ENCODE assay signal across 15 cellular contexts in genomic region chr17:4846635-4847390, GRCh38.
"Had no signal": no experiment of that assay in that cellular context is flagged by ENCODE, and none has a peak within 500 bp of the region (broad histone marks: within the 10 kb centered on the region; RNA-seq: fewer than 3 reads in every experiment).

No MANE protein-coding gene starts in this region.

- H3K27me3 ChIP-seq: gastrocnemius medialis had no signal

- H3K36me3 Mint-ChIP-seq: activated CD4-positive, alpha-beta memory T cell treated with anti-CD3 and anti-CD28 coated beads for 36 hours; natural killer cell had no signal

- H3K27me3 Mint-ChIP-seq: activated B cell treated with CpG ODN at 0.5 μM for 24 hours; activated CD4-positive, alpha-beta memory T cell treated with anti-CD3 and anti-CD28 coated beads for 36 hours; activated T-helper 17 cell treated with anti-CD3 and anti-CD28 coated beads, Interleukin-2, amount 50 U/mL, for 72 hours; stimulated activated naive B cell treated with anti-CD40 and anti-IgM and Interleukin-4, amounts not matched to agents 10 μg/mL and 1 μg/mL and 100 μg/mL, for 72 hours had no signal

- ATAC-seq: activated T-helper 17 cell treated with anti-CD3 and anti-CD28 coated beads, Interleukin-2, amount 50 U/mL, for 72 hours; gastrocnemius medialis; natural killer cell; stimulated activated naive B cell treated with anti-CD40 and anti-IgM and Interleukin-4, amounts not matched to agents 10 μg/mL and 1 μg/mL and 100 μg/mL, for 72 hours had no signal

- H3K36me3 ChIP-seq: gastrocnemius medialis had no signal

- H3K4me3 ChIP-seq: gastrocnemius medialis had no signal

- H3K4me3 Mint-ChIP-seq: activated B cell treated with CpG ODN at 0.5 μM for 24 hours; activated CD4-positive, alpha-beta memory T cell treated with anti-CD3 and anti-CD28 coated beads for 36 hours; activated naive CD8-positive, alpha-beta T cell treated with anti-CD3 and anti-CD28 coated beads, Interleukin-2, amount 10 ng/mL, durations not matched to agents 7 days and 5 days; activated T-helper 17 cell treated with anti-CD3 and anti-CD28 coated beads, Interleukin-2, amount 50 U/mL, for 72 hours; natural killer cell; stimulated activated naive B cell treated with anti-CD40 and anti-IgM and Interleukin-4, amounts not matched to agents 10 μg/mL and 1 μg/mL and 100 μg/mL, for 72 hours had no signal

- FAIRE-seq: colon had no signal

- H3K27ac Mint-ChIP-seq: activated B cell treated with CpG ODN at 0.5 μM for 24 hours; activated CD4-positive, alpha-beta memory T cell treated with anti-CD3 and anti-CD28 coated beads for 36 hours; activated naive CD8-positive, alpha-beta T cell treated with anti-CD3 and anti-CD28 coated beads, Interleukin-2, amount 10 ng/mL, durations not matched to agents 7 days and 5 days; natural killer cell; stimulated activated naive B cell treated with anti-CD40 and anti-IgM and Interleukin-4, amounts not matched to agents 10 μg/mL and 1 μg/mL and 100 μg/mL, for 72 hours had no signal

- H3K27ac ChIP-seq: gastrocnemius medialis had no signal

- H3K9me3 Mint-ChIP-seq: activated B cell treated with CpG ODN at 0.5 μM for 24 hours; activated CD4-positive, alpha-beta memory T cell treated with anti-CD3 and anti-CD28 coated beads for 36 hours; activated T-helper 17 cell treated with anti-CD3 and anti-CD28 coated beads, Interleukin-2, amount 50 U/mL, for 72 hours; natural killer cell; stimulated activated naive B cell treated with anti-CD40 and anti-IgM and Interleukin-4, amounts not matched to agents 10 μg/mL and 1 μg/mL and 100 μg/mL, for 72 hours had no signal

- DNase-seq: activated B cell treated with CpG ODN at 0.5 μM for 24 hours; activated CD4-positive, alpha-beta memory T cell treated with anti-CD3 and anti-CD28 coated beads for 36 hours; activated CD4-positive, alpha-beta T cell treated with anti-CD3 and anti-CD28 coated beads for 4 hours; activated naive CD4-positive, alpha-beta T cell treated with Interleukin-2 at 50 U/mL for 16 hours; activated naive CD8-positive, alpha-beta T cell treated with anti-CD3 and anti-CD28 coated beads, Interleukin-2, amount 10 ng/mL, durations not matched to agents 7 days and 5 days; activated T-cell treated with anti-CD3 and anti-CD28 coated beads for 4 hours; amygdala; caudate nucleus; erythroblast; gastrocnemius medialis; head of caudate nucleus; natural killer cell; stimulated activated naive B cell treated with anti-CD40 and anti-IgM and Interleukin-4, amounts not matched to agents 10 μg/mL and 1 μg/mL and 100 μg/mL, for 72 hours had no signal

- H3K9me3 ChIP-seq: gastrocnemius medialis had no signal
